Comparison of ENCODE assay signal across 8 cellular contexts in genomic region chr1:113758631-113759340, GRCh38. TPM values are rescaled to one million over a fixed set of nuclear protein-coding genes. Genes with fewer than 3 reads are reported as not detected.
A peak's percentile ranks its signal among the peaks of the same experiment; 100 is the strongest.
DNase-seq lines count a peak whose midpoint lies in the region; ATAC-seq and TF ChIP-seq lines count a peak whose summit lies in the region.

No MANE protein-coding gene starts in this region.

- H3K36me3 ChIP-seq in BJ (ENCODE audit: control insufficient read depth, insufficient read depth, low read length) (no peaks in the 10 kb centered on the region; the same call in none of the 2 replicates), mucosa of descending colon (ENCODE audit: low read depth) (no peaks in the 10 kb centered on the region)

- intact Hi-C loops in mucosa of descending colon (cut with DNase I, micrococcal nuclease): loop anchor here in 1 of 2 donors (10.0 kb wide), 1 partner anchor 56 kb away; the partner anchor contains the start of gene RSBN1

- CTCF ChIA-PET in BJ (lab: Yijun Ruan, JAX): no interaction called here

- no peak for DNase-seq in BJ (ENCODE audit: low read depth)
- peak; percentile 56 to 60 for DNase-seq in NOMO-1 (lab: John Stamatoyannopoulos, UW; ENCODE audit: unreplicated experiment in 2 of 2)
- peak; percentile 49 for DNase-seq in activated T-cell treated with anti-CD3 and anti-CD28 coated beads for 24 hours (ENCODE audit: low read depth)
- no peak for DNase-seq in epithelial cell of proximal tubule (ENCODE audit: low read depth)
- peak; percentile 75 to 84 (median 82) for DNase-seq in mucosa of descending colon
- peak; percentile 11 for DNase-seq in stimulated activated CD8-positive, alpha-beta memory T cell treated with anti-CD3 and anti-CD28 coated beads, Interleukin-7, amount 100 ng/mL, for 24 hours (ENCODE audit: low read depth)

- H3K4me3 ChIP-seq in BJ (ENCODE audit: low read depth, low read length) (peak overlapping the region; percentile 69), epithelial cell of proximal tubule (ENCODE audit: low read depth, low read length) (peak overlapping the region; percentile 86), mucosa of descending colon (peak overlapping the region; percentile 70)

- no peaks in the 10 kb centered on the region for H3K27me3 ChIP-seq in BJ (ENCODE audit: control insufficient read depth, insufficient read depth, low read length)

- no peaks in the 10 kb centered on the region for H3K9me3 ChIP-seq in mucosa of descending colon

- ATAC-seq in GM19023 (IDR thresholded peaks at IDR 0.05; ENCODE audit: unreplicated experiment) (peak; percentile 65), HG03159 (IDR thresholded peaks at IDR 0.05; ENCODE audit: unreplicated experiment) (peak; percentile 50), mucosa of descending colon (peak; percentile 76)

- H3K4me1 ChIP-seq in mucosa of descending colon (ENCODE audit: low read depth): no peaks in the 10 kb centered on the region

- POLR2A ChIA-PET in BJ (lab: Charles Lee): interaction anchor here (0.6 to 0.9 kb wide), 2 partner anchors 45 to 46 kb away, joined by 5 to 14 read pairs; no protein-coding TSS in a partner anchor

- TF ChIP-seq CTCF in BJ (IDR thresholded peaks at IDR 0.05; ENCODE audit: insufficient read depth, low read depth, low read length): no peak
- TF ChIP-seq CTCF in epithelial cell of proximal tubule (conservative IDR thresholded peaks at IDR 0.05; ENCODE audit: low read depth, low read length): no peak
- no peak for TF ChIP-seq CTCF in mucosa of descending colon (IDR thresholded peaks at IDR 0.05)

RNA-seq across cellular contexts. Expression of gene PHTF1, which starts 0.5 kb away (rescaled TPM):
- 7.4 and 10.9 TPM in 2 replicates for polyA plus RNA-seq in BJ (2011; rRNA removed)
- 9.4 and 11.1 TPM in 2 replicates for polyA minus RNA-seq in BJ (2011; rRNA and poly(A)+ RNA removed)
- 18.9 and 32.9 TPM in 2 replicates for total RNA-seq in epithelial cell of proximal tubule
- 10 to 100 TPM in 2 of 3 donors, 1 to 10 TPM in 1; 8.7 to 14.6 (median 10.8) TPM for total RNA-seq in mucosa of descending colon

RNA-seq across cellular contexts. Expression of gene RSBN1, which starts 53.5 kb away (rescaled TPM):
- 4.0 and 11.0 TPM in 2 replicates for polyA plus RNA-seq in BJ (2011; rRNA removed)
- 8.7 and 13.6 TPM in 2 replicates for polyA minus RNA-seq in BJ (2011; rRNA and poly(A)+ RNA removed)
- total RNA-seq in epithelial cell of proximal tubule (11.1 and 27.7 TPM in 2 replicates), mucosa of descending colon (10 to 100 TPM; 24.1 to 36.5 (median 28.3) TPM)

Comparison
In these comparisons a context has a peak if more than half of its experiments do, and no peak if none do; other contexts are left out.
1. DNase-seq: peak in NOMO-1 (2 of 2), activated T-cell treated with anti-CD3 and anti-CD28 coated beads for 24 hours (single experiment), mucosa of descending colon (3 of 3) and stimulated activated CD8-positive, alpha-beta memory T cell treated with anti-CD3 and anti-CD28 coated beads, Interleukin-7, amount 100 ng/mL, for 24 hours (single experiment); none in BJ (single experiment) and epithelial cell of proximal tubule (single experiment).
2. Peak in every context shown above with its lines, with median percentiles within 50 percentile points of each other: H3K4me3 ChIP-seq and ATAC-seq.